ENCODE assay signal across 26 cellular contexts in the genomic region with DNA sequence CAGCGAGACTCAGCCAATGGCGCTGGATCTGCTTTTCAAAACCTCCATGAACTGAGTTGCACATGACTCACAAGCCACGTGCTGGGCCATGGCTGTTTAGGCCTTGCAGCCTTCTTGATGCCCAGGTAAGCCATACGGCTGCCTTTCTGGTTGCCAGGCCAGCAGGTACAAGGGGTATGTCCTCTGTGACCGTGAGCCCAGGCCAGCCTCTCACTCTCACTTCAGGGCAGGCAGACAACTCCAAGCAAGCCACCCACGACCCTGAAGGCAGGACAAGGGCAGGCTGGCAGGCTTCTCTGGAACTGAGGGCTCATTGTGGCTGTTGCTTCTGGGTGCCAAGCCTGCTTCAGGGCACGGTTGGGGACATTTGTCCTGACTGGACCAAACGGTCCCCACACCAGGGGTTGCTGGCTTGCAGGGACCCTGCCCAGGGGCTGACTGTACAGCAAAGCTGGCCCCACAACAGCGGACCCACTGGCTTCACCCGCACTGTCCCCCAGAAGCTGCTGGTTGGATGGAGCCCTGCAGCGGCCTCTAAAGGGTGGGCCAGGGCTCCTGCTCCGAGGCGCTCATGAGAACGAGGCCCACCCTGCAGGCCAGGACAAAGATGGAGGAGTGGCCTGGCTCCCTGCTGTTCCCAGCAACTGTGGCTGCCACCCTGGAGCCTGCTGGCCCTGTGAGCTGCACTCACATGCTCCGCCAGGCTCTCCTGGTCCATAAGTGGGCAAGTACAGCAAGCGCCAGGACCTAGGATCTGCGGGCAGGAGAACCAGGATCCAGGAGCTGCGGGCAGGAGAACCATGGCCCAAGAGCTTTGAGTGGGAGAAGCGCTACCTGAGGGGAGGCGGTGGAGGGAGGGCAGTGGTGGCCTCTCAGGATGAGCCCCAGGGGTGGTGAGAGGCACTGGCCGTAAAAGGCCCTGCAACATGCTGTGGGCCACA. TPM values are rescaled to one million over a fixed set of nuclear protein-coding genes. Genes with fewer than 3 reads are reported as not detected.
DNase-seq lines count a peak whose midpoint lies in the region; ATAC-seq and TF ChIP-seq lines count a peak whose summit lies in the region.
"Had no signal": no experiment of that assay in that cellular context is flagged by ENCODE, and none has a peak within 500 bp of the region (broad histone marks: within the 10 kb centered on the region; RNA-seq: fewer than 3 reads in every experiment).

No MANE protein-coding gene starts in this region.

- BruUV-seq in HCT116 (replicated peaks; lab: Mats Ljungman, UMichigan), result no TSS peak

- TF ChIP-seq CTCF in HCT116 (IDR thresholded peaks at IDR 0.05 in 2 of 3, conservative IDR thresholded peaks at IDR 0.05 in 1 of 3; ENCODE audit: borderline replicate concordance in 1 of 3, insufficient read depth in 1 of 3, low read depth in 2 of 3, low read length in 2 of 3), result no peak

- H3K27me3 ChIP-seq in HCT116 (ENCODE audit: insufficient read depth, low read length), result no peaks in the 10 kb centered on the region
- H3K27me3 ChIP-seq: esophagus muscularis mucosa, gastroesophageal sphincter, Peyer's patch had no signal

- no peaks in the 10 kb centered on the region for H3K27me3 Mint-ChIP-seq in activated CD4-positive, alpha-beta T cell treated with anti-CD3 and anti-CD28 coated beads for 36 hours
- H3K27me3 Mint-ChIP-seq in dendritic cell treated with granulocyte-macrophage colony-stimulating factor and Interleukin-4, amounts not matched to agents 40 ng/mL and 50 ng/mL, for 4 days, result peaks cover 15% of the 10 kb centered on the region
- H3K27me3 Mint-ChIP-seq: activated B cell treated with CpG ODN at 0.5 μM for 24 hours; activated naive CD8-positive, alpha-beta T cell treated with anti-CD3 and anti-CD28 coated beads for 36 hours; effector memory CD8-positive, alpha-beta T cell; stimulated activated naive CD8-positive, alpha-beta T cell treated with anti-CD3 and anti-CD28 coated beads, Interleukin-15, Interleukin-2, amounts not matched to agents 100 ng/mL and 50 ng/mL, for 24 hours had no signal

- H3K9me3 ChIP-seq in HCT116 (ENCODE audit: control insufficient read depth in 1 of 2, insufficient read depth in 1 of 2, low read depth in 1 of 2, low read length in 2 of 2), result no peaks in the 10 kb centered on the region; a peak in 1 of 4 replicates
- H3K9me3 ChIP-seq: esophagus muscularis mucosa, gastroesophageal sphincter, Peyer's patch had no signal

- H4K20me1 ChIP-seq in HCT116 (ENCODE audit: insufficient read depth), result no peaks in the 10 kb centered on the region

- H3K9me3 Mint-ChIP-seq in activated CD4-positive, alpha-beta T cell treated with anti-CD3 and anti-CD28 coated beads for 36 hours (ENCODE audit: low read depth), result no peaks in the 10 kb centered on the region
- no peaks in the 10 kb centered on the region for H3K9me3 Mint-ChIP-seq in dendritic cell treated with granulocyte-macrophage colony-stimulating factor and Interleukin-4, amounts not matched to agents 40 ng/mL and 50 ng/mL, for 4 days
- H3K9me3 Mint-ChIP-seq: activated B cell treated with CpG ODN at 0.5 μM for 24 hours; activated naive CD8-positive, alpha-beta T cell treated with anti-CD3 and anti-CD28 coated beads for 36 hours; effector memory CD8-positive, alpha-beta T cell; mesothelial cell of epicardium; stimulated activated naive CD8-positive, alpha-beta T cell treated with anti-CD3 and anti-CD28 coated beads, Interleukin-15, Interleukin-2, amounts not matched to agents 100 ng/mL and 50 ng/mL, for 24 hours; T-helper 2 cell treated with Interferon-gamma antibody and Interleukin-4, amounts not matched to agents 5 μg/mL and 100 μg/mL, for 36 hours had no signal

- CTCF ChIA-PET in activated CD4-positive, alpha-beta T cell treated with anti-CD3 and anti-CD28 coated beads for 36 hours (lab: Charles Lee), result interaction anchor here (0.8 kb wide), 1 partner anchor 17 kb away, joined by 4 read pairs; no protein-coding TSS in a partner anchor
- CTCF ChIA-PET in HCT116 (lab: Charles Lee), result no interaction called here

- H3K4me1 Mint-ChIP-seq in activated CD4-positive, alpha-beta T cell treated with anti-CD3 and anti-CD28 coated beads for 36 hours, result peaks cover 3% of the 10 kb centered on the region
- peaks cover 27% of the 10 kb centered on the region for H3K4me1 Mint-ChIP-seq in dendritic cell treated with granulocyte-macrophage colony-stimulating factor and Interleukin-4, amounts not matched to agents 40 ng/mL and 50 ng/mL, for 4 days (ENCODE audit: low read depth)
- H3K4me1 Mint-ChIP-seq: activated B cell treated with CpG ODN at 0.5 μM for 24 hours, mesothelial cell of epicardium, nephron had no signal

- no peaks in the 10 kb centered on the region for H3K79me2 ChIP-seq in HCT116 (ENCODE audit: insufficient read depth, low read length)

- no peaks in the 10 kb centered on the region for H3K9me2 ChIP-seq in HCT116 (ENCODE audit: insufficient read depth)

- TF ChIP-seq RAD21 in HCT116 (IDR thresholded peaks at IDR 0.05; ENCODE audit: low read depth), result no peak

- intact Hi-C loops in activated CD4-positive, alpha-beta T cell treated with anti-CD3 and anti-CD28 coated beads for 36 hours (cut with DNase I, micrococcal nuclease), result no loop called here
- intact Hi-C loops in HCT116 (cut with micrococcal nuclease), result no loop called here
- intact Hi-C loops in dendritic cell treated with granulocyte-macrophage colony-stimulating factor and Interleukin-4, amounts not matched to agents 40 ng/mL and 50 ng/mL, for 4 days (cut with micrococcal nuclease), result no loop called here
- intact Hi-C loops in sciatic nerve (cut with DNase I), result no loop called here

- H3K9ac ChIP-seq in HCT116 (ENCODE audit: low read length), result no peak overlapping the region

- H3K4me2 ChIP-seq in HCT116 (ENCODE audit: low read length), result no peak overlapping the region

- TF ChIP-seq POLR2A in HCT116 (IDR thresholded peaks at IDR 0.05; ENCODE audit: borderline replicate concordance, extremely low read depth, insufficient read depth, insufficient read length), result no peak

- H2AFZ ChIP-seq in HCT116 (ENCODE audit: low read depth, low read length, poor library complexity, severe bottlenecking), result no peak overlapping the region

- H3K4me1 ChIP-seq in HCT116 (ENCODE audit: control insufficient read depth in 1 of 2, insufficient read depth in 2 of 2, low read length in 2 of 2), result peaks cover 2 to 19% of the 10 kb centered on the region in 2 experiments; a peak in 3 of 4 replicates
- H3K4me1 ChIP-seq: gastroesophageal sphincter, Peyer's patch had no signal

- ATAC-seq in activated CD4-positive, alpha-beta T cell treated with anti-CD3 and anti-CD28 coated beads for 36 hours, result peak; percentile 27
- no peak for ATAC-seq in HCT116
- peak; percentile 43 for ATAC-seq in sciatic nerve

- H3K27ac Mint-ChIP-seq in activated CD4-positive, alpha-beta T cell treated with anti-CD3 and anti-CD28 coated beads for 36 hours, result no peak overlapping the region
- H3K27ac Mint-ChIP-seq in dendritic cell treated with granulocyte-macrophage colony-stimulating factor and Interleukin-4, amounts not matched to agents 40 ng/mL and 50 ng/mL, for 4 days, result peak overlapping the region; percentile 58
- H3K27ac Mint-ChIP-seq: activated B cell treated with CpG ODN at 0.5 μM for 24 hours; activated naive CD8-positive, alpha-beta T cell treated with anti-CD3 and anti-CD28 coated beads for 36 hours; mesothelial cell of epicardium; nephron; stimulated activated naive CD8-positive, alpha-beta T cell treated with anti-CD3 and anti-CD28 coated beads, Interleukin-15, Interleukin-2, amounts not matched to agents 100 ng/mL and 50 ng/mL, for 24 hours had no signal

- POLR2A ChIA-PET in activated CD4-positive, alpha-beta T cell treated with anti-CD3 and anti-CD28 coated beads for 36 hours (lab: Charles Lee), result no interaction called here
- POLR2A ChIA-PET in HCT116 (lab: Charles Lee), result no interaction called here

- no peaks in the 10 kb centered on the region for H3K36me3 ChIP-seq in HCT116 (ENCODE audit: control insufficient read depth in 1 of 2, insufficient read depth in 2 of 2, low read length in 2 of 2)

- RAD21 ChIA-PET in HCT116 (lab: Charles Lee; ENCODE audit: low non-redundant PET in 1 of 2, low total read pairs in 2 of 2, uncharacterized antibody in 2 of 2, unreplicated experiment in 2 of 2), result no interaction called here

- H3K27ac ChIP-seq in HCT116 (ENCODE audit: low read depth, low read length), result peak overlapping the region; percentile 4; the same call in 1 of the 2 replicates
- H3K27ac ChIP-seq: C4-2B, esophagus muscularis mucosa, gastroesophageal sphincter, HL-60 had no signal

- no peaks in the 10 kb centered on the region for H3K36me3 Mint-ChIP-seq in activated CD4-positive, alpha-beta T cell treated with anti-CD3 and anti-CD28 coated beads for 36 hours (ENCODE audit: low read depth)
- peaks cover 5% of the 10 kb centered on the region for H3K36me3 Mint-ChIP-seq in dendritic cell treated with granulocyte-macrophage colony-stimulating factor and Interleukin-4, amounts not matched to agents 40 ng/mL and 50 ng/mL, for 4 days (ENCODE audit: low read depth)
- H3K36me3 Mint-ChIP-seq: activated naive CD8-positive, alpha-beta T cell treated with anti-CD3 and anti-CD28 coated beads for 36 hours; mesothelial cell of epicardium had no signal

- DNase-seq in activated CD4-positive, alpha-beta T cell treated with anti-CD3 and anti-CD28 coated beads for 36 hours, result peak; percentile 28
- no peak for DNase-seq in activated CD4-positive, alpha-beta T cell treated with anti-CD3 and anti-CD28 coated beads, Interleukin-2, amount 50 U/mL, for 48 hours
- no peak for DNase-seq in HCT116 (ENCODE audit: low read depth, low spot score)
- DNase-seq in sciatic nerve (ENCODE audit: low spot score), result peak; percentile 50
- no peak for DNase-seq in NCI-H1092 treated with DMSO at 0.1 percent for 48 hours (lab: John Stamatoyannopoulos, UW)
- DNase-seq in SHP77 (lab: John Stamatoyannopoulos, UW), result no peak
- DNase-seq in COLO829 (ENCODE audit: low spot score), result no peak
- DNase-seq: activated B cell treated with CpG ODN at 0.5 μM for 24 hours; activated CD8-positive, alpha-beta memory T cell treated with anti-CD3 and anti-CD28 coated beads for 24 hours; cerebellar nuclear complex; effector memory CD8-positive, alpha-beta T cell; GDM1; IMR-90; NCI-H187 treated with DMSO at 0.1 percent for 48 hours had no signal

- H3K4me3 ChIP-seq in HCT116 (replicated peaks in 1 of 2; ENCODE audit: low read depth in 1 of 2, low read length in 2 of 2), result no peak overlapping the region
- H3K4me3 ChIP-seq: esophagus muscularis mucosa, gastroesophageal sphincter, Peyer's patch had no signal

- no peak overlapping the region for H3K4me3 Mint-ChIP-seq in activated CD4-positive, alpha-beta T cell treated with anti-CD3 and anti-CD28 coated beads for 36 hours
- H3K4me3 Mint-ChIP-seq in dendritic cell treated with granulocyte-macrophage colony-stimulating factor and Interleukin-4, amounts not matched to agents 40 ng/mL and 50 ng/mL, for 4 days, result no peak overlapping the region
- H3K4me3 Mint-ChIP-seq: activated B cell treated with CpG ODN at 0.5 μM for 24 hours; activated naive CD8-positive, alpha-beta T cell treated with anti-CD3 and anti-CD28 coated beads for 36 hours; effector memory CD8-positive, alpha-beta T cell; mesothelial cell of epicardium; nephron; stimulated activated naive CD8-positive, alpha-beta T cell treated with anti-CD3 and anti-CD28 coated beads, Interleukin-15, Interleukin-2, amounts not matched to agents 100 ng/mL and 50 ng/mL, for 24 hours had no signal

RNA-seq across cellular contexts. Expression of a gene that starts 34.3 kb away (rescaled TPM):
- 10 to 100 TPM; 63.6 to 65.0 TPM for total RNA-seq in activated CD4-positive, alpha-beta T cell treated with anti-CD3 and anti-CD28 coated beads for 36 hours
- 81.9 TPM for total RNA-seq in HCT116 (2021; ENCODE audit: unreplicated experiment)
- polyA plus RNA-seq in HCT116 (2012), result 55.6 and 65.9 TPM in 2 replicates
- total RNA-seq in sciatic nerve, result 50.4 TPM

RNA-seq across cellular contexts. Expression of a gene that starts 52.3 kb away (rescaled TPM):
- not detected for total RNA-seq in activated CD4-positive, alpha-beta T cell treated with anti-CD3 and anti-CD28 coated beads for 36 hours
- 1.7 TPM for total RNA-seq in HCT116 (2021; ENCODE audit: unreplicated experiment)
- polyA plus RNA-seq in HCT116 (2012), result 1.5 and 1.8 TPM in 2 replicates
- not detected for total RNA-seq in sciatic nerve
- total RNA-seq: activated B cell treated with CpG ODN at 0.5 μM for 24 hours; activated naive CD8-positive, alpha-beta T cell treated with anti-CD3 and anti-CD28 coated beads for 36 hours; esophagus muscularis mucosa; IMR-90; skeletal muscle tissue had no signal

RNA-seq across cellular contexts. Expression of a gene that starts 56.8 kb away (rescaled TPM):
- total RNA-seq in activated CD4-positive, alpha-beta T cell treated with anti-CD3 and anti-CD28 coated beads for 36 hours, result 1 to 10 TPM; 3.1 to 3.6 TPM
- total RNA-seq in HCT116 (2021; ENCODE audit: unreplicated experiment) (1.8 TPM), sciatic nerve (18.3 TPM)
- polyA plus RNA-seq in HCT116 (2012), result 1.00 and 1.1 TPM in 2 replicates

RNA-seq across cellular contexts. Expression of a gene that starts 58.2 kb away (rescaled TPM):
- total RNA-seq in activated CD4-positive, alpha-beta T cell treated with anti-CD3 and anti-CD28 coated beads for 36 hours, result 10 to 100 TPM; 20.9 to 26.8 TPM
- total RNA-seq in HCT116 (2021; ENCODE audit: unreplicated experiment) (69.5 TPM), sciatic nerve (61.1 TPM)
- 54.7 and 61.9 TPM in 2 replicates for polyA plus RNA-seq in HCT116 (2012)

Comparison
In these comparisons a context has a peak if more than half of its experiments do, and no peak if none do; other contexts are left out.
1. DNase-seq: peak in activated CD4-positive, alpha-beta T cell treated with anti-CD3 and anti-CD28 coated beads for 36 hours (single experiment) and sciatic nerve (single experiment); none in activated CD4-positive, alpha-beta T cell treated with anti-CD3 and anti-CD28 coated beads, Interleukin-2, amount 50 U/mL, for 48 hours (0 of 2), HCT116 (single experiment), NCI-H1092 treated with DMSO at 0.1 percent for 48 hours (single experiment), SHP77 (0 of 2) and COLO829 (single experiment).